ENCODE assay signal across 1 cellular context in genomic region chr4:153337686-153338085, GRCh38.
A peak's percentile ranks its signal among the peaks of the same experiment; 100 is the strongest.
TF ChIP-seq lines count a peak whose summit lies in the region.

No MANE protein-coding gene starts in this region.

TF ChIP-seq in K562, 482 proteins besides CTCF, POLR2A, EP300 and RAD21:
- TF ChIP-seq ZBTB7A (IDR thresholded peaks at IDR 0.05; ENCODE audit: borderline replicate concordance, control insufficient read depth, low read depth, low read length) (peak; percentile 62; the same call in 1 of the 2 replicates), PRDM10 (IDR thresholded peaks at IDR 0.05; ENCODE audit: partially characterized antibody) (no peak)
